Comparison of ENCODE assay signal across 21 cellular contexts in the genomic region with DNA sequence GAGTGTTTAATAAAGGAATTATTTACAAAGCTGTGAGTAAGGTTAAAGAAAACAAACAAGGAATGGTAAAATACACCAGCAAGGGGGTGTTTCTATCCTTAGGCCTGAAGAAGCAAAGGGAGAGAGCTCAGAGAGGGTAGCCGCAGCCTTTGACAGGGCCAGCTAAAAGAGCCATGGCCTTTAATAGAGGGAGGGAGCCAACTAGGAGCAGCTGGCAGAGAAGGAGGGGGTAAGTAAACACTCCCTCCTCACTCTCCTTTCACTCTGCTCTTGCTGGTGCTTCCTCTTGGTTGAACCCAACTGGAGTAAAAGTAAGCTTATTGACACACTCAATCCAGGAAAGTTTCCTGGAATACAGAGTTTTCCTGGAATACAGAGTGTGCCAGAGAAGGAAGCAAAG.
DNase-seq lines count a peak whose midpoint lies in the region; ATAC-seq, FAIRE-seq and TF ChIP-seq lines count a peak whose summit lies in the region.
"Had no signal": no experiment of that assay in that cellular context is flagged by ENCODE, and none has a peak within 500 bp of the region (broad histone marks: within the 10 kb centered on the region; RNA-seq: fewer than 3 reads in every experiment).

No MANE protein-coding gene starts in this region.

- peak overlapping the region; percentile 50; the same call in 1 of the 2 replicates for H3K14ac ChIP-seq in IMR-90 (replicated peaks; ENCODE audit: low read depth, low read length)

- H3K4me1 ChIP-seq in IMR-90 (ENCODE audit: control insufficient read depth, insufficient read depth, low read length): peaks cover 11% of the 10 kb centered on the region
- no peaks in the 10 kb centered on the region for H3K4me1 ChIP-seq in Panc1 (ENCODE audit: control insufficient read depth, insufficient read depth, low read length)
- H3K4me1 ChIP-seq in mucosa of descending colon (ENCODE audit: low read depth): no peaks in the 10 kb centered on the region
- no peaks in the 10 kb centered on the region for H3K4me1 ChIP-seq in HepG2 (ENCODE audit: insufficient read depth, low read length)
- H3K4me1 ChIP-seq in osteoblast (ENCODE audit: insufficient read depth, low read length): peaks cover 31% of the 10 kb centered on the region
- H3K4me1 ChIP-seq: Caco-2 had no signal

- peaks cover 4% of the 10 kb centered on the region; the same call in 1 of the 2 replicates for H3K9me1 ChIP-seq in IMR-90 (ENCODE audit: insufficient read depth, low read length)

- H3K79me2 ChIP-seq in HepG2 (ENCODE audit: insufficient read depth, low read length): no peaks in the 10 kb centered on the region
- H3K79me2 ChIP-seq in osteoblast (ENCODE audit: insufficient read depth, low read length): no peaks in the 10 kb centered on the region

- H2BK5ac ChIP-seq in IMR-90 (ENCODE audit: low read depth, low read length, poor library complexity, severe bottlenecking): no peak overlapping the region

- no peak overlapping the region for H3K4me3 ChIP-seq in IMR-90 (ENCODE audit: insufficient read depth, low read depth, low read length)
- no peak overlapping the region for H3K4me3 ChIP-seq in Panc1 (ENCODE audit: low read depth in 2 of 2, low read length in 2 of 2)
- no peak overlapping the region for H3K4me3 ChIP-seq in mucosa of descending colon
- H3K4me3 ChIP-seq in HepG2 (replicated peaks in 1 of 3; ENCODE audit: insufficient read depth in 1 of 3, low read depth in 2 of 3, low read length in 3 of 3): no peak overlapping the region
- H3K4me3 ChIP-seq in osteoblast (ENCODE audit: insufficient read depth, low read length): no peak overlapping the region
- H3K4me3 ChIP-seq: K562, PC-9 had no signal

- no peak overlapping the region for H2AK9ac ChIP-seq in IMR-90 (replicated peaks; ENCODE audit: low read depth, low read length, poor library complexity)

- H3K36me3 ChIP-seq in IMR-90 (ENCODE audit: control insufficient read depth, insufficient read depth, low read length) (no peaks in the 10 kb centered on the region), Panc1 (ENCODE audit: control insufficient read depth, insufficient read depth, low read length) (no peaks in the 10 kb centered on the region), mucosa of descending colon (ENCODE audit: low read depth) (no peaks in the 10 kb centered on the region), HepG2 (replicated peaks in 1 of 2; ENCODE audit: control insufficient read depth in 1 of 2, insufficient read depth in 2 of 2, low read length in 2 of 2) (no peaks in the 10 kb centered on the region), osteoblast (ENCODE audit: insufficient read depth, low read length) (no peaks in the 10 kb centered on the region)

- intact Hi-C loops in IMR-90 (cut with micrococcal nuclease): loop anchor here (5.0 kb wide), 1 partner anchor 83 kb away; no protein-coding TSS in a partner anchor
- intact Hi-C loops in Panc1 (cut with micrococcal nuclease; ENCODE audit: unreplicated experiment): no loop called here
- intact Hi-C loops in mucosa of descending colon (cut with DNase I, micrococcal nuclease): no loop called here
- intact Hi-C loops in HepG2 (cut with micrococcal nuclease; ENCODE audit: unreplicated experiment): no loop called here

- H3K9ac ChIP-seq in IMR-90 (ENCODE audit: low read depth, low read length) (no peak overlapping the region), HepG2 (ENCODE audit: insufficient read depth, low read depth, low read length) (no peak overlapping the region)

- no peak overlapping the region; the same call in 1 of the 2 replicates for H4K5ac ChIP-seq in IMR-90 (ENCODE audit: low read depth, low read length)

- H2AFZ ChIP-seq in IMR-90 (replicated peaks; ENCODE audit: low read length, poor library complexity) (no peak overlapping the region), HepG2 (ENCODE audit: low read length) (no peak overlapping the region), osteoblast (ENCODE audit: low read length) (no peak overlapping the region)
- H2AFZ ChIP-seq: PC-9 had no signal

- DNase-seq in DMS53 (lab: John Stamatoyannopoulos, UW) (peak; percentile 72), IMR-90 (no peak), Panc1 (ENCODE audit: low read depth, low spot score) (no peak), mucosa of descending colon (no peak), HepG2 (ENCODE audit: low spot score) (no peak), osteoblast (ENCODE audit: insufficient read length, low spot score, missing footprints) (no peak)
- DNase-seq: AML-193, Caco-2, GF-D8, H9, NCI-H1092, NCI-H187, NCI-H2171 treated with DMSO at 0.1 percent for 48 hours, NCI-H526, PC-9, T-helper 2 cell had no signal

- no peak for FAIRE-seq in HepG2 (lab: Jason Lieb, UNC)
- FAIRE-seq: HTR-8/SVneo, K562 had no signal

- TF ChIP-seq RAD21 in IMR-90 (IDR thresholded peaks at IDR 0.05; ENCODE audit: low read length) (no peak), HepG2 (CRISPR knock-in tag; IDR thresholded peaks at IDR 0.05) (no peak)

- peak overlapping the region; percentile 78 for H3K23ac ChIP-seq in IMR-90 (ENCODE audit: low read depth, low read length)

- H3K79me1 ChIP-seq in IMR-90 (ENCODE audit: low read depth in 1 of 2, low read length in 2 of 2): no peaks in the 10 kb centered on the region

- no peak for TF ChIP-seq POLR2A in IMR-90 (IDR thresholded peaks at IDR 0.05; ENCODE audit: low read depth, low read length)
- TF ChIP-seq POLR2A in HepG2 (IDR thresholded peaks at IDR 0.05; ENCODE audit: insufficient read depth in 1 of 2, low read depth in 2 of 2, low read length in 2 of 2): no peak

- dilution Hi-C loops in IMR-90 (cut with HindIII; ENCODE audit: low sequenced_read_pairs, unreplicated experiment): no loop called here

- BruUV-seq in IMR-90 (replicated peaks; lab: Mats Ljungman, UMichigan): no TSS peak
- no TSS peak for BruUV-seq in Panc1 (replicated peaks; lab: Mats Ljungman, UMichigan)
- no TSS peak for BruUV-seq in HepG2 (replicated peaks; lab: Mats Ljungman, UMichigan)

- TF ChIP-seq EP300 in HepG2 (IDR thresholded peaks at IDR 0.05; ENCODE audit: low read depth in 2 of 2, low read length in 2 of 2) (no peak), HepG2 (CRISPR knock-in tag; IDR thresholded peaks at IDR 0.05; ENCODE audit: borderline replicate concordance) (no peak)

- peak overlapping the region; percentile 5; the same call in 1 of the 2 replicates for H2BK20ac ChIP-seq in IMR-90 (ENCODE audit: low read depth, low read length)

- no peak overlapping the region for H3K27ac ChIP-seq in IMR-90 (ENCODE audit: insufficient read depth, low read length)
- no peak overlapping the region for H3K27ac ChIP-seq in Panc1 (ENCODE audit: low read length)
- H3K27ac ChIP-seq in HepG2 (ENCODE audit: extremely low read length, insufficient read depth, low read length): no peak overlapping the region
- no peak overlapping the region for H3K27ac ChIP-seq in osteoblast (ENCODE audit: low read depth, low read length)
- H3K27ac ChIP-seq: PC-9 had no signal

- H4K20me1 ChIP-seq in IMR-90 (ENCODE audit: insufficient read depth, low read length): no peaks in the 10 kb centered on the region
- H4K20me1 ChIP-seq in HepG2 (ENCODE audit: insufficient read depth, low read length): no peaks in the 10 kb centered on the region
- no peaks in the 10 kb centered on the region for H4K20me1 ChIP-seq in osteoblast (ENCODE audit: insufficient read depth, low read length)

- H3K56ac ChIP-seq in IMR-90 (ENCODE audit: extremely low read depth, insufficient read depth, low read length): no peak overlapping the region

- peak overlapping the region; percentile 56 for H2AK5ac ChIP-seq in IMR-90 (ENCODE audit: low read depth, low read length)

- H3K27me3 ChIP-seq in IMR-90 (ENCODE audit: control insufficient read depth, insufficient read depth, low read length): no peaks in the 10 kb centered on the region
- no peaks in the 10 kb centered on the region; the same call in 1 of the 2 replicates for H3K27me3 ChIP-seq in Panc1 (ENCODE audit: control insufficient read depth, insufficient read depth, low read length)
- peaks cover 0 to 3% of the 10 kb centered on the region in 2 experiments; a peak in 1 of 5 replicates for H3K27me3 ChIP-seq in HepG2 (ENCODE audit: control insufficient read depth in 1 of 2, insufficient read depth in 2 of 2, low read length in 2 of 2)
- H3K27me3 ChIP-seq in osteoblast (ENCODE audit: insufficient read depth, low read length): no peaks in the 10 kb centered on the region

- no peak overlapping the region for H3K4me2 ChIP-seq in IMR-90 (ENCODE audit: low read depth, low read length)
- H3K4me2 ChIP-seq in HepG2 (ENCODE audit: low read depth, low read length): no peak overlapping the region
- no peak overlapping the region for H3K4me2 ChIP-seq in osteoblast (ENCODE audit: insufficient read depth, low read length)
- H3K4me2 ChIP-seq: PC-9 had no signal

- H2BK120ac ChIP-seq in IMR-90 (ENCODE audit: low read depth, low read length): peak overlapping the region; percentile 16; the same call in 1 of the 2 replicates

- peak overlapping the region; percentile 57; the same call in 1 of the 2 replicates for H3K18ac ChIP-seq in IMR-90 (ENCODE audit: low read depth, low read length)

- no CpG with 5 or more reads among the region's 1 CpG for WGBS in IMR-90 (ENCODE audit: extremely low coverage in 2 of 2, insufficient read length in 1 of 2), 2 experiments
- WGBS in HepG2 (ENCODE audit: low lambda C conversion rate): 0% methylated on average over 1 of the region's 1 CpG

- TF ChIP-seq CTCF in IMR-90 (conservative IDR thresholded peaks at IDR 0.05; ENCODE audit: low read depth, low read length) (no peak), Panc1 (IDR thresholded peaks at IDR 0.05) (no peak), mucosa of descending colon (IDR thresholded peaks at IDR 0.05) (no peak), HepG2 (CRISPR knock-in tag; IDR thresholded peaks at IDR 0.05) (no peak), osteoblast (IDR thresholded peaks at IDR 0.05; ENCODE audit: extremely low read depth, low read depth, low read length) (no peak)

- no peaks in the 10 kb centered on the region for H3K9me3 ChIP-seq in IMR-90 (ENCODE audit: control insufficient read depth, insufficient read depth, low read length)
- no peaks in the 10 kb centered on the region for H3K9me3 ChIP-seq in Panc1 (ENCODE audit: control insufficient read depth, insufficient read depth, low read depth, low read length)
- H3K9me3 ChIP-seq in mucosa of descending colon: no peaks in the 10 kb centered on the region
- no peaks in the 10 kb centered on the region for H3K9me3 ChIP-seq in HepG2 (ENCODE audit: low read length)
- H3K9me3 ChIP-seq in osteoblast (ENCODE audit: low read depth, low read length): no peaks in the 10 kb centered on the region
- H3K9me3 ChIP-seq: Caco-2 had no signal

- peak overlapping the region; percentile 73; the same call in 1 of the 3 replicates for H2BK15ac ChIP-seq in IMR-90 (ENCODE audit: low read depth, low read length)

- in situ Hi-C loops in IMR-90 (cut with MboI; ENCODE audit: low sequenced_read_pairs): no loop called here
- in situ Hi-C loops in Panc1 (cut with HindIII; ENCODE audit: low pct_unique_long_range_greater_than_20kb, low sequenced_read_pairs): no loop called here
- in situ Hi-C loops in HepG2 (cut with HindIII; ENCODE audit: extremely low pct_ligation_motif_present, low pct_unique_long_range_greater_than_20kb): no loop called here

- no peak overlapping the region for H3K4ac ChIP-seq in IMR-90 (ENCODE audit: low read depth, low read length)

- peak overlapping the region in 1 of 2 experiments; percentile 16; a peak in 1 of 4 replicates for H4K8ac ChIP-seq in IMR-90 (ENCODE audit: low read depth in 2 of 2, low read length in 2 of 2)

- ATAC-seq in IMR-90 (ENCODE audit: low read depth): peak; percentile 48; the same call in 1 of the 2 replicates
- ATAC-seq in Panc1: peak; percentile 60; the same call in 1 of the 2 replicates
- ATAC-seq in mucosa of descending colon: peak; percentile 67
- ATAC-seq in HG02973 (IDR thresholded peaks at IDR 0.05; ENCODE audit: unreplicated experiment): no peak
- no peak for ATAC-seq in HepG2
- ATAC-seq: K562, Right ventricle myocardium inferior, SK-N-SH treated with all-trans-retinoic acid at 6 μM for 48 hours had no signal

- POLR2A ChIA-PET in IMR-90 (lab: Charles Lee; ENCODE audit: unreplicated experiment): no interaction called here
- POLR2A ChIA-PET in Panc1 (lab: Charles Lee): no interaction called here
- POLR2A ChIA-PET in HepG2 (lab: Yijun Ruan, JAX): no interaction called here

- CTCF ChIA-PET in IMR-90 (lab: Yijun Ruan, JAX) (interaction anchor here (0.7 kb wide), 1 partner anchor 237 kb away, joined by 3 read pairs; no protein-coding TSS in a partner anchor), Panc1 (lab: Charles Lee) (no interaction called here), HepG2 (lab: Yijun Ruan, JAX; ENCODE audit: low intra/inter-chr PET ratio, low total read pairs) (no interaction called here)

- H4K91ac ChIP-seq in IMR-90 (ENCODE audit: insufficient read depth, low read depth, low read length): peak overlapping the region; percentile 58; the same call in 1 of the 2 replicates

Comparison
In these comparisons a context has a peak if more than half of its experiments do, and no peak if none do; other contexts are left out.
1. ATAC-seq: peak in IMR-90 (single experiment), Panc1 (single experiment) and mucosa of descending colon (single experiment); none in HG02973 (single experiment) and HepG2 (single experiment).